29 cellular contexts compared by ENCODE assay signal in the genomic region with DNA sequence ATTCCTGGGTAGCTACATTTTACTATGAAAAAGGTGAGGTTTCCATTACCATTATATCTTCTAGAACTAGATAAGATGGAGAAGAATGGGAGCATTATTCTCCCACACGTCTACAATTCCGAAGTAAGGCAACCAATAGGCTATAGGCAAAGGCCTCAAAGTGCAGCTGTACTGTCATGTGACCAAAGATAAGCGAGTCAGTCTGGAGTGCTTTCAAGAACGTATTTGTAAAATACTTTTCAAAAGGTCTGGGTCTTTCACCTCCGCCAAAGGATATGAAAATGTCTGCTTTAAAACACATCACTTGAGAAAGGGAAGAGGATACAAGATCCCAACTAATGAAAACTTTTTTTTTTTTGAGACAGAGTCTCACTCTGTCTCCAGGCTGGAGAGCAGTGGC. TPM values are rescaled to one million over a fixed set of nuclear protein-coding genes. Genes with fewer than 3 reads are reported as not detected.
"Had no signal": no experiment of that assay in that cellular context is flagged by ENCODE, and none has a peak within 500 bp of the region (broad histone marks: within the 10 kb centered on the region; RNA-seq: fewer than 3 reads in every experiment).

No MANE protein-coding gene starts in this region.

- H3K36me3 ChIP-seq: suprapubic skin, thoracic aorta, thyroid gland, transverse colon, upper lobe of left lung, upper lobe of right lung, uterus, vagina had no signal

- H3K9me3 Mint-ChIP-seq: stimulated activated effector memory CD8-positive, alpha-beta T cell treated with anti-CD3 and anti-CD28 coated beads, Interleukin-12 subunit alpha, Interleukin-12 subunit beta, amount 100 ng/mL, for 72 hours; stimulated activated memory B cell treated with anti-CD40 and anti-IgM and Interleukin-4, amounts not matched to agents 10 μg/mL and 1 μg/mL and 100 μg/mL, for 72 hours; type B pancreatic cell had no signal

- H3K27me3 ChIP-seq: stomach, suprapubic skin, testis, thyroid gland, tibial artery, tibial nerve, transverse colon, upper lobe of left lung, upper lobe of right lung, uterus, vagina had no signal

- H3K27ac Mint-ChIP-seq: stimulated activated effector memory CD8-positive, alpha-beta T cell treated with anti-CD3 and anti-CD28 coated beads, Interleukin-12 subunit alpha, Interleukin-12 subunit beta, amount 100 ng/mL, for 72 hours; stimulated activated memory B cell treated with anti-CD40 and anti-IgM and Interleukin-4, amounts not matched to agents 10 μg/mL and 1 μg/mL and 100 μg/mL, for 72 hours; stimulated activated naive CD8-positive, alpha-beta T cell treated with anti-CD3 and anti-CD28 coated beads, Interleukin-15, Interleukin-2, amounts not matched to agents 100 ng/mL and 50 ng/mL, for 24 hours; type B pancreatic cell had no signal

- FAIRE-seq: urothelium cell line had no signal

- ATAC-seq: stimulated activated effector memory CD8-positive, alpha-beta T cell treated with anti-CD3 and anti-CD28 coated beads, Interleukin-12 subunit alpha, Interleukin-12 subunit beta, amount 100 ng/mL, for 72 hours; stimulated activated memory B cell treated with anti-CD40 and anti-IgM and Interleukin-4, amounts not matched to agents 10 μg/mL and 1 μg/mL and 100 μg/mL, for 72 hours; stimulated activated naive B cell treated with anti-CD40 and anti-IgM and Interleukin-4, amounts not matched to agents 10 μg/mL and 1 μg/mL and 100 μg/mL, for 72 hours; stimulated activated naive CD8-positive, alpha-beta T cell treated with anti-CD3 and anti-CD28 coated beads, Interleukin-15, amount 100 ng/mL, for 72 hours; stimulated activated naive CD8-positive, alpha-beta T cell treated with anti-CD3 and anti-CD28 coated beads, Interleukin-15, Interleukin-2, amounts not matched to agents 100 U/mL and 50 U/mL, for 24 hours; upper lobe of right lung had no signal

- H3K4me3 Mint-ChIP-seq: stimulated activated effector memory CD8-positive, alpha-beta T cell treated with anti-CD3 and anti-CD28 coated beads, Interleukin-12 subunit alpha, Interleukin-12 subunit beta, amount 100 ng/mL, for 72 hours; stimulated activated memory B cell treated with anti-CD40 and anti-IgM and Interleukin-4, amounts not matched to agents 10 μg/mL and 1 μg/mL and 100 μg/mL, for 72 hours; stimulated activated naive B cell treated with anti-CD40 and anti-IgM and Interleukin-4, amounts not matched to agents 10 μg/mL and 1 μg/mL and 100 μg/mL, for 72 hours; stimulated activated naive CD8-positive, alpha-beta T cell treated with anti-CD3 and anti-CD28 coated beads, Interleukin-15, amount 100 ng/mL, for 72 hours; stimulated activated naive CD8-positive, alpha-beta T cell treated with anti-CD3 and anti-CD28 coated beads, Interleukin-15, Interleukin-2, amounts not matched to agents 100 ng/mL and 50 ng/mL, for 24 hours; type B pancreatic cell had no signal

- H3K36me3 Mint-ChIP-seq: stimulated activated effector memory CD8-positive, alpha-beta T cell treated with anti-CD3 and anti-CD28 coated beads, Interleukin-12 subunit alpha, Interleukin-12 subunit beta, amount 100 ng/mL, for 72 hours had no signal

- H3K9me3 ChIP-seq: stomach, suprapubic skin, testis, thoracic aorta, thyroid gland, tibial artery, tibial nerve, transverse colon, upper lobe of left lung, upper lobe of right lung, uterus, vagina had no signal

- H3K4me3 ChIP-seq: stomach, suprapubic skin, testis, thoracic aorta, thyroid gland, tibial artery, tibial nerve, transverse colon, upper lobe of left lung, upper lobe of right lung, uterus, vagina had no signal

- H3K27me3 Mint-ChIP-seq: stimulated activated memory B cell treated with anti-CD40 and anti-IgM and Interleukin-4, amounts not matched to agents 10 μg/mL and 1 μg/mL and 100 μg/mL, for 72 hours; stimulated activated naive B cell treated with anti-CD40 and anti-IgM and Interleukin-4, amounts not matched to agents 10 μg/mL and 1 μg/mL and 100 μg/mL, for 72 hours; stimulated activated naive CD8-positive, alpha-beta T cell treated with anti-CD3 and anti-CD28 coated beads, Interleukin-15, amount 100 ng/mL, for 72 hours; stimulated activated naive CD8-positive, alpha-beta T cell treated with anti-CD3 and anti-CD28 coated beads, Interleukin-15, Interleukin-2, amounts not matched to agents 100 ng/mL and 50 ng/mL, for 24 hours; type B pancreatic cell had no signal

- DNase-seq: stimulated activated CD4-positive, alpha-beta T cell treated with anti-CD3 and anti-CD28 coated beads, Interleukin-2, amount 100 ng/mL, for 48 hours; stimulated activated CD4-positive, alpha-beta T cell treated with anti-CD3 and anti-CD28 coated beads, Interleukin-4, amount 100 ng/mL, for 1 hour; stimulated activated CD4-positive, alpha-beta T cell treated with anti-CD3 and anti-CD28 coated beads, Interleukin-4, amount 100 ng/mL, for 24 hours; stimulated activated CD4-positive, alpha-beta T cell treated with anti-CD3 and anti-CD28 coated beads, Interleukin-4, amount 100 ng/mL, for 4 hours; stimulated activated CD8-positive, alpha-beta memory T cell treated with anti-CD3 and anti-CD28 coated beads, Interleukin-4, amount 100 ng/mL, for 48 hours; stimulated activated naive B cell treated with anti-CD40 and anti-IgM and Interleukin-4, amounts not matched to agents 10 μg/mL and 1 μg/mL and 100 μg/mL, for 72 hours; stimulated activated naive CD4-positive, alpha-beta T cell; stimulated activated naive CD4-positive, alpha-beta T cell treated with Interleukin-2 at 50 U/mL for 16 hours; stimulated activated naive CD8-positive, alpha-beta T cell treated with anti-CD3 and anti-CD28 coated beads, Interleukin-15, amount 100 ng/mL, for 72 hours; stimulated activated naive CD8-positive, alpha-beta T cell treated with anti-CD3 and anti-CD28 coated beads, Interleukin-15, Interleukin-2, amounts not matched to agents 100 U/mL and 50 U/mL, for 24 hours; stomach; substantia nigra; testis; thyroid gland; tibial artery; transverse colon; trophoblast cell; upper lobe of left lung; upper lobe of right lung; uterus had no signal

- H3K27ac ChIP-seq: stomach, suprapubic skin, testis, thoracic aorta, thyroid gland, tibial artery, tibial nerve, transverse colon, upper lobe of left lung, upper lobe of right lung, uterus, vagina had no signal

- H3K4me1 ChIP-seq: testis, uterus had no signal

RNA-seq across cellular contexts. Expression of gene PIERCE2, which starts 10.1 kb away (rescaled TPM):
- total RNA-seq: vagina had no signal
